ENCODE assay signal across 10 cellular contexts in genomic region chr1:40389871-40390560, GRCh38. TPM values are rescaled to one million over a fixed set of nuclear protein-coding genes. Genes with fewer than 3 reads are reported as not detected.
DNase-seq lines count a peak whose midpoint lies in the region; ATAC-seq and TF ChIP-seq lines count a peak whose summit lies in the region.
"Had no signal": no experiment of that assay in that cellular context is flagged by ENCODE, and none has a peak within 500 bp of the region (broad histone marks: within the 10 kb centered on the region; RNA-seq: fewer than 3 reads in every experiment).

No MANE protein-coding gene starts in this region.

- H3K79me2 ChIP-seq in GM23338 (replicated peaks; ENCODE audit: insufficient read depth), result no peaks in the 10 kb centered on the region

- no peak for TF ChIP-seq POLR2A in stomach (IDR thresholded peaks at IDR 0.05)

- H3K36me3 ChIP-seq in stomach (peaks cover 0 to 8% (median 3%) of the 10 kb centered on the region in 4 donors), GM23338 (ENCODE audit: insufficient read depth) (no peaks in the 10 kb centered on the region)

- H4K20me1 ChIP-seq in GM23338 (replicated peaks; ENCODE audit: insufficient read depth), result 0 out of 2 replicates have a peak, but pooled peaks cover 3% of the 10 kb centered on the region

- no peaks in the 10 kb centered on the region for H3K9me2 ChIP-seq in GM23338 (ENCODE audit: insufficient read depth)

- H3K4me3 ChIP-seq in HL-60 (replicated peaks; ENCODE audit: insufficient read depth, low read length) (no peak overlapping the region), right cardiac atrium (ENCODE audit: low read length) (no peak overlapping the region), stomach (peak overlapping the region in 1 of 4 donors; percentile 7), GM23338 (no peak overlapping the region)

- no peak for TF ChIP-seq EP300 in stomach (IDR thresholded peaks at IDR 0.05)

- H3K9me3 Mint-ChIP-seq in activated naive CD8-positive, alpha-beta T cell treated with anti-CD3 and anti-CD28 coated beads, Interleukin-2, amount 50 U/mL, for 24 hours, result no peaks in the 10 kb centered on the region
- no peaks in the 10 kb centered on the region for H3K9me3 Mint-ChIP-seq in GM23338

- peak overlapping the region; percentile 37 for H3K27ac ChIP-seq in HL-60 (replicated peaks)
- peak overlapping the region; percentile 69 for H3K27ac ChIP-seq in right cardiac atrium (ENCODE audit: low read length)
- H3K27ac ChIP-seq in stomach, result peak overlapping the region; percentile 80 to 99 (median 88)
- H3K27ac ChIP-seq in GM23338 (ENCODE audit: low read depth), result no peak overlapping the region
- H3K27ac ChIP-seq: VCaP had no signal

- H3K27me3 ChIP-seq in HL-60 (ENCODE audit: insufficient read depth, poor library complexity, severe bottlenecking) (no peaks in the 10 kb centered on the region), right cardiac atrium (ENCODE audit: control insufficient read depth, insufficient read depth) (no peaks in the 10 kb centered on the region), stomach (no peaks in the 10 kb centered on the region), GM23338 (ENCODE audit: insufficient read depth) (no peaks in the 10 kb centered on the region)
- H3K27me3 ChIP-seq: heart right ventricle had no signal

- H3K27me3 Mint-ChIP-seq in activated naive CD8-positive, alpha-beta T cell treated with anti-CD3 and anti-CD28 coated beads, Interleukin-2, amount 50 U/mL, for 24 hours, result no peaks in the 10 kb centered on the region
- H3K27me3 Mint-ChIP-seq in GM23338 (ENCODE audit: insufficient read depth, low read depth, poor library complexity), result peaks cover 2% of the 10 kb centered on the region

- H3K4me1 Mint-ChIP-seq in activated naive CD8-positive, alpha-beta T cell treated with anti-CD3 and anti-CD28 coated beads, Interleukin-2, amount 50 U/mL, for 24 hours, result peaks cover 95% of the 10 kb centered on the region
- H3K4me1 Mint-ChIP-seq in GM23338, result peaks cover 4% of the 10 kb centered on the region; the same call in 2 of the 3 replicates

- H3K4me1 ChIP-seq in right cardiac atrium (ENCODE audit: control insufficient read depth, insufficient read depth, low read length) (peaks cover 10% of the 10 kb centered on the region), stomach (peaks cover 71 to 99% (median 90%) of the 10 kb centered on the region in 4 donors), GM23338 (ENCODE audit: insufficient read depth) (no peaks in the 10 kb centered on the region)

- peaks cover 47% of the 10 kb centered on the region for H3K36me3 Mint-ChIP-seq in activated naive CD8-positive, alpha-beta T cell treated with anti-CD3 and anti-CD28 coated beads, Interleukin-2, amount 50 U/mL, for 24 hours (ENCODE audit: low read depth)
- H3K36me3 Mint-ChIP-seq in GM23338 (ENCODE audit: low read depth), result no peaks in the 10 kb centered on the region

- intact Hi-C loops in right cardiac atrium (cut with DNase I) (no loop called here), stomach (cut with DNase I; ENCODE audit: low total_unique reads) (no loop called here)

- WGBS in right cardiac atrium, result 67% methylated on average over 4 of the region's 4 CpGs
- 20 to 37% (median 24%) methylated on average over 4 of the region's 4 CpGs for WGBS in stomach, 5 donors

- peak overlapping the region; percentile 85 for H3K4me3 Mint-ChIP-seq in activated naive CD8-positive, alpha-beta T cell treated with anti-CD3 and anti-CD28 coated beads, Interleukin-2, amount 50 U/mL, for 24 hours
- H3K4me3 Mint-ChIP-seq in GM23338, result no peak overlapping the region

- DNase-seq in HL-60 (ENCODE audit: low read depth in 1 of 2, low spot score in 1 of 2) (peak in 1 of 2 experiments; percentile 56), right cardiac atrium (no peak), stomach (peak; percentile 53), A172 (ENCODE audit: low spot score) (no peak), GM23338 (ENCODE audit: low spot score) (no peak)
- DNase-seq in activated naive CD8-positive, alpha-beta T cell treated with anti-CD3 and anti-CD28 coated beads, Interleukin-2, amount 50 U/mL, for 24 hours, result no peak
- DNase-seq: heart right ventricle had no signal

- TF ChIP-seq CTCF in HL-60 (IDR thresholded peaks at IDR 0.05; ENCODE audit: insufficient read depth, low read length) (no peak), stomach (IDR thresholded peaks at IDR 0.05) (no peak), GM23338 (conservative IDR thresholded peaks at IDR 0.05; ENCODE audit: low read depth in 2 of 2) (no peak)

- peak overlapping the region; percentile 94 for H3K27ac Mint-ChIP-seq in activated naive CD8-positive, alpha-beta T cell treated with anti-CD3 and anti-CD28 coated beads, Interleukin-2, amount 50 U/mL, for 24 hours
- no peak overlapping the region for H3K27ac Mint-ChIP-seq in GM23338

- ATAC-seq in activated naive CD8-positive, alpha-beta T cell treated with anti-CD3 and anti-CD28 coated beads, Interleukin-2, amount 50 U/mL, for 24 hours, result no peak
- peak; percentile 69 to 73 for ATAC-seq in right cardiac atrium
- ATAC-seq in GM21423 (IDR thresholded peaks at IDR 0.05; ENCODE audit: unreplicated experiment), result no peak
- ATAC-seq in HG02973 (IDR thresholded peaks at IDR 0.05; ENCODE audit: unreplicated experiment), result no peak
- ATAC-seq in GM23338, result no peak

- no peaks in the 10 kb centered on the region for H3F3A ChIP-seq in GM23338 (replicated peaks; ENCODE audit: low read depth)

- H3K9me3 ChIP-seq in right cardiac atrium (ENCODE audit: control insufficient read depth, low read length) (no peaks in the 10 kb centered on the region), stomach (no peaks in the 10 kb centered on the region)
- H3K9me3 ChIP-seq: heart right ventricle had no signal

- no peak overlapping the region for H2AFZ ChIP-seq in GM23338

- H3K4me2 ChIP-seq in GM23338, result no peak overlapping the region

TF ChIP-seq in GM23338, 12 proteins besides CTCF, POLR2A, EP300 and RAD21 (continues in another document):
- TF ChIP-seq ZNF114 (CRISPR knock-in tag; IDR thresholded peaks at IDR 0.05), result no peak
- no peak for TF ChIP-seq REST (IDR thresholded peaks at IDR 0.05; ENCODE audit: unreplicated experiment)
- TF ChIP-seq JUNB (IDR thresholded peaks at IDR 0.05; ENCODE audit: unreplicated experiment), result no peak
- TF ChIP-seq POLR2AphosphoS5 (IDR thresholded peaks at IDR 0.05; ENCODE audit: low read depth), result no peak
- TF ChIP-seq EZH2phosphoT487 (IDR thresholded peaks at IDR 0.05; ENCODE audit: unreplicated experiment), result no peak
- TF ChIP-seq EZH2 (IDR thresholded peaks at IDR 0.05; ENCODE audit: low read depth, unreplicated experiment), result no peak
- TF ChIP-seq ETS1 (IDR thresholded peaks at IDR 0.05), result no peak
- no peak for TF ChIP-seq CREB1 (CRISPR knock-in tag; IDR thresholded peaks at IDR 0.05; ENCODE audit: low read depth)
- no peak for TF ChIP-seq ZNF331 (CRISPR knock-in tag; IDR thresholded peaks at IDR 0.05; ENCODE audit: low read depth)
- TF ChIP-seq NANOG (IDR thresholded peaks at IDR 0.05; ENCODE audit: borderline replicate concordance), result no peak
- no peak for TF ChIP-seq STAT1 (IDR thresholded peaks at IDR 0.05; ENCODE audit: unreplicated experiment)

RNA-seq across cellular contexts. Expression of gene SMAP2, which starts 16.5 kb away (rescaled TPM):
- total RNA-seq in right cardiac atrium, result 10 to 100 TPM; 10.9 to 23.1 (median 17.7) TPM
- 11.2 TPM for polyA plus RNA-seq in right cardiac atrium
- total RNA-seq in stomach, result 10 to 100 TPM; 21.6 to 58.0 (median 35.9) TPM
- polyA plus RNA-seq in stomach, result 10 to 100 TPM; 22.4 to 50.4 (median 27.8) TPM
- 10.3 and 11.9 TPM in 2 replicates for total RNA-seq in A172 (2014; rRNA removed; shearing (Covaris generic))
- total RNA-seq in GM23338 (2014; rRNA removed; shearing (Covaris generic)), result 2.5 and 4.8 TPM in 2 replicates
- 2.9 and 3.0 TPM in 2 replicates for polyA plus RNA-seq in GM23338 (2016; fragmentation: Nextera tagmentation; extraction: Ambion mirVana)

Comparison
In these comparisons a context has a peak if more than half of its experiments do, and no peak if none do; other contexts are left out.
1. ATAC-seq: peak in right cardiac atrium (2 of 2); none in activated naive CD8-positive, alpha-beta T cell treated with anti-CD3 and anti-CD28 coated beads, Interleukin-2, amount 50 U/mL, for 24 hours (single experiment), GM21423 (single experiment), HG02973 (single experiment) and GM23338 (single experiment).